25 cellular contexts compared by ENCODE assay signal in genomic region chr3:160053048-160053391, GRCh38.
DNase-seq lines count a peak whose midpoint lies in the region; FAIRE-seq and TF ChIP-seq lines count a peak whose summit lies in the region.
"Had no signal": no experiment of that assay in that cellular context is flagged by ENCODE, and none has a peak within 500 bp of the region (broad histone marks: within the 10 kb centered on the region; RNA-seq: fewer than 3 reads in every experiment).

No MANE protein-coding gene starts in this region.

- no peaks in the 10 kb centered on the region for H3K36me3 Mint-ChIP-seq in HFFc6 (ENCODE audit: low read depth)
- no peaks in the 10 kb centered on the region for H3K36me3 Mint-ChIP-seq in MCF 10A (ENCODE audit: insufficient read depth, unreplicated experiment)
- no peaks in the 10 kb centered on the region for H3K36me3 Mint-ChIP-seq in CD4-positive, alpha-beta memory T cell

- H3K4me3 ChIP-seq in kidney (ENCODE audit: low read length in 2 of 2) (peak overlapping the region; percentile 43 to 80), skeletal muscle satellite cell (ENCODE audit: low read length) (no peak overlapping the region)
- H3K4me3 ChIP-seq in CD4-positive, alpha-beta memory T cell (ENCODE audit: low read length in 2 of 2) = no peak overlapping the region
- H3K4me3 ChIP-seq: right atrium auricular region, testis had no signal

- no peak for TF ChIP-seq CTCF in HFFc6 (IDR thresholded peaks at IDR 0.05)
- no peak for TF ChIP-seq CTCF in MCF 10A (IDR thresholded peaks at IDR 0.05; ENCODE audit: unreplicated experiment)
- no peak for TF ChIP-seq CTCF in kidney (IDR thresholded peaks at IDR 0.05; ENCODE audit: borderline replicate concordance, extremely low read depth, insufficient read depth)

- H3K9me3 Mint-ChIP-seq in HFFc6 = no peaks in the 10 kb centered on the region
- H3K9me3 Mint-ChIP-seq in MCF 10A (ENCODE audit: unreplicated experiment) = no peaks in the 10 kb centered on the region
- no peaks in the 10 kb centered on the region for H3K9me3 Mint-ChIP-seq in CD4-positive, alpha-beta memory T cell
- H3K9me3 Mint-ChIP-seq: activated naive CD4-positive, alpha-beta T cell treated with anti-CD3 and anti-CD28 coated beads for 36 hours; H9 had no signal

- DNase-seq in HFFc6 = no peak
- DNase-seq in MCF 10A (ENCODE audit: unreplicated experiment) = no peak
- no peak for DNase-seq in kidney
- DNase-seq in NCI-H345 treated with DMSO at 0.1 percent for 48 hours (lab: John Stamatoyannopoulos, UW; ENCODE audit: unreplicated experiment) = no peak
- no peak for DNase-seq in CD4-positive, alpha-beta memory T cell
- no peak for DNase-seq in NCI-H2227 treated with DMSO at 0.1 percent for 48 hours (lab: John Stamatoyannopoulos, UW)
- no peak for DNase-seq in Ammon's horn (ENCODE audit: low spot score)
- DNase-seq: activated CD4-positive, alpha-beta T cell treated with anti-CD3 and anti-CD28 coated beads for 1 hour; activated CD8-positive, alpha-beta memory T cell treated with anti-CD3 and anti-CD28 coated beads for 24 hours; activated naive CD4-positive, alpha-beta T cell treated with anti-CD3 and anti-CD28 coated beads for 36 hours; activated T-cell treated with anti-CD3 and anti-CD28 coated beads, Interleukin-2, amount 50 U/mL, for 48 hours; aorta; DMS79; effector CD8-positive, alpha-beta T cell; esophagus squamous epithelium; glutamatergic neuron; H9; NCI-H1105; NCI-H2081; NCI-H446 treated with DMSO at 0.1 percent for 48 hours; T1000; testis had no signal

- H3K4me3 Mint-ChIP-seq in HFFc6 (peak overlapping the region; percentile 44), MCF 10A (ENCODE audit: unreplicated experiment) (peak overlapping the region; percentile 29)
- no peak overlapping the region for H3K4me3 Mint-ChIP-seq in CD4-positive, alpha-beta memory T cell
- H3K4me3 Mint-ChIP-seq: activated naive CD4-positive, alpha-beta T cell treated with anti-CD3 and anti-CD28 coated beads for 36 hours; H9 had no signal

- H3K4me1 Mint-ChIP-seq in HFFc6 (ENCODE audit: low read depth) (peaks cover 13% of the 10 kb centered on the region), MCF 10A (ENCODE audit: insufficient read depth, unreplicated experiment) (peaks cover 12% of the 10 kb centered on the region)
- H3K4me1 Mint-ChIP-seq in CD4-positive, alpha-beta memory T cell = no peaks in the 10 kb centered on the region

- CTCF ChIA-PET in MCF 10A (lab: Yijun Ruan, JAX) = interaction anchor here (1.2 to 4.6 kb wide), 2 partner anchors 19 to 21 kb away, joined by 4 to 29 read pairs; no protein-coding TSS in a partner anchor
- CTCF ChIA-PET in CD4-positive, alpha-beta memory T cell (lab: Charles Lee; ENCODE audit: partially characterized antibody) = no interaction called here

- no peak overlapping the region for H3K27ac Mint-ChIP-seq in HFFc6
- peak overlapping the region; percentile 6 for H3K27ac Mint-ChIP-seq in MCF 10A (ENCODE audit: low read depth, unreplicated experiment)
- no peak overlapping the region for H3K27ac Mint-ChIP-seq in CD4-positive, alpha-beta memory T cell
- H3K27ac Mint-ChIP-seq: activated naive CD4-positive, alpha-beta T cell treated with anti-CD3 and anti-CD28 coated beads for 36 hours; H9 had no signal

- no peak for FAIRE-seq in kidney (lab: Jason Lieb, UNC)

- peak overlapping the region; percentile 4 for H3K4me2 ChIP-seq in skeletal muscle satellite cell (ENCODE audit: low read length)

- H3K4me1 ChIP-seq in kidney (ENCODE audit: control insufficient read depth in 1 of 2, insufficient read depth in 1 of 2, low read depth in 1 of 2, low read length in 2 of 2) (peaks cover 0 to 2% of the 10 kb centered on the region in 2 donors), skeletal muscle satellite cell (ENCODE audit: control insufficient read depth, insufficient read depth, low read length) (no peaks in the 10 kb centered on the region)
- H3K4me1 ChIP-seq in CD4-positive, alpha-beta memory T cell (ENCODE audit: insufficient read depth, low read length) = no peaks in the 10 kb centered on the region
- H3K4me1 ChIP-seq: right atrium auricular region, testis had no signal

- no peaks in the 10 kb centered on the region for H3K36me3 ChIP-seq in kidney (ENCODE audit: control insufficient read depth in 1 of 2, insufficient read depth in 2 of 2, low read length in 2 of 2)
- H3K36me3 ChIP-seq in skeletal muscle satellite cell (ENCODE audit: insufficient read depth, low read length) = no peaks in the 10 kb centered on the region
- no peaks in the 10 kb centered on the region for H3K36me3 ChIP-seq in CD4-positive, alpha-beta memory T cell (ENCODE audit: insufficient read depth, low read length)
- H3K36me3 ChIP-seq: esophagus squamous epithelium, neutrophil, right atrium auricular region had no signal

- H3K27ac ChIP-seq in kidney (ENCODE audit: low read depth in 2 of 2, low read length in 2 of 2) = no peak overlapping the region
- H3K27ac ChIP-seq in CD4-positive, alpha-beta memory T cell (ENCODE audit: low read depth, low read length) = no peak overlapping the region
- H3K27ac ChIP-seq: esophagus squamous epithelium, neutrophil, right atrium auricular region, testis had no signal

- POLR2A ChIA-PET in MCF 10A (lab: Yijun Ruan, JAX) = interaction anchor here (0.5 kb wide), 1 partner anchor 19 kb away, joined by 3 read pairs; no protein-coding TSS in a partner anchor
- POLR2A ChIA-PET in CD4-positive, alpha-beta memory T cell (lab: Charles Lee; ENCODE audit: partially characterized antibody) = no interaction called here

- peaks cover 6% of the 10 kb centered on the region for H3K27me3 Mint-ChIP-seq in HFFc6 (ENCODE audit: insufficient read depth)
- no peaks in the 10 kb centered on the region for H3K27me3 Mint-ChIP-seq in MCF 10A (ENCODE audit: insufficient read depth, unreplicated experiment)
- peaks cover 4 to 5% of the 10 kb centered on the region in 2 donors for H3K27me3 Mint-ChIP-seq in CD4-positive, alpha-beta memory T cell

- H3K9ac ChIP-seq in kidney (ENCODE audit: low read length in 2 of 2) = no peak overlapping the region
- H3K9ac ChIP-seq in skeletal muscle satellite cell (ENCODE audit: low read depth, low read length) = no peak overlapping the region

- intact Hi-C loops in MCF 10A (cut with micrococcal nuclease) (no loop called here), kidney (cut with DNase I) (no loop called here)
- intact Hi-C loops in CD4-positive, alpha-beta memory T cell (cut with micrococcal nuclease) = no loop called here

- H3K27me3 ChIP-seq in skeletal muscle satellite cell (ENCODE audit: control insufficient read depth, insufficient read depth, low read length) = peaks cover 4% of the 10 kb centered on the region
- no peaks in the 10 kb centered on the region for H3K27me3 ChIP-seq in CD4-positive, alpha-beta memory T cell (ENCODE audit: insufficient read depth, low read length)
- H3K27me3 ChIP-seq: esophagus squamous epithelium, neutrophil, right atrium auricular region, testis had no signal

- H3K9me3 ChIP-seq in kidney (ENCODE audit: control insufficient read depth in 1 of 2, low read length in 2 of 2) (no peaks in the 10 kb centered on the region), skeletal muscle satellite cell (replicated peaks; ENCODE audit: low read length) (no peaks in the 10 kb centered on the region)
- H3K9me3 ChIP-seq in CD4-positive, alpha-beta memory T cell (ENCODE audit: control insufficient read depth in 1 of 2, low read length in 2 of 2) = no peaks in the 10 kb centered on the region
- H3K9me3 ChIP-seq: esophagus squamous epithelium, neutrophil, right atrium auricular region, testis had no signal

- no TSS peak for BruUV-seq in MCF 10A (replicated peaks; lab: Mats Ljungman, UMichigan)

Comparison
In these comparisons a context has a peak if more than half of its experiments do, and no peak if none do; other contexts are left out.
1. H3K4me3 Mint-ChIP-seq: peak in HFFc6 (single experiment) and MCF 10A (single experiment); none in CD4-positive, alpha-beta memory T cell (0 of 8).
2. H3K4me3 ChIP-seq: peak in kidney (2 of 2); none in skeletal muscle satellite cell (single experiment) and CD4-positive, alpha-beta memory T cell (0 of 2).